In genomic region chr14:93328546-93328945, GRCh38 we compare ENCODE assay signal across 1 cellular context.
TF ChIP-seq lines count a peak whose summit lies in the region.

No MANE protein-coding gene starts in this region.

TF ChIP-seq in HepG2, 621 proteins besides CTCF, POLR2A, EP300 and RAD21 (continued from another document):
- TF ChIP-seq USF2 (IDR thresholded peaks at IDR 0.05; ENCODE audit: low read depth, low read length), result no peak
- no peak for TF ChIP-seq USF2 (CRISPR knock-in tag; IDR thresholded peaks at IDR 0.05; ENCODE audit: borderline replicate concordance)
- TF ChIP-seq ZNF33A (CRISPR knock-in tag; IDR thresholded peaks at IDR 0.05; ENCODE audit: borderline replicate concordance), result no peak
- TF ChIP-seq ARID5B (CRISPR knock-in tag; IDR thresholded peaks at IDR 0.05), result peak; percentile 25; the same call in 1 of the 2 replicates
- TF ChIP-seq POLR2AphosphoS2 (IDR thresholded peaks at IDR 0.05; ENCODE audit: low read depth, low read length), result no peak
- TF ChIP-seq HNRNPUL1 (IDR thresholded peaks at IDR 0.05; ENCODE audit: low read depth, low read length), result no peak
- no peak for TF ChIP-seq ZNF513 (CRISPR knock-in tag; conservative IDR thresholded peaks at IDR 0.05)
- no peak for TF ChIP-seq ZNF292 (CRISPR knock-in tag; IDR thresholded peaks at IDR 0.05; ENCODE audit: borderline replicate concordance, low read depth)
- peak; percentile 51; the same call in 1 of the 2 replicates for TF ChIP-seq TFAP4 (IDR thresholded peaks at IDR 0.05; ENCODE audit: borderline replicate concordance, low read depth)
- TF ChIP-seq NBN (conservative IDR thresholded peaks at IDR 0.05), result no peak
- no peak for TF ChIP-seq TP53 (CRISPR knock-in tag; conservative IDR thresholded peaks at IDR 0.05)
- TF ChIP-seq ATF2 (CRISPR knock-in tag; IDR thresholded peaks at IDR 0.05), result no peak
- TF ChIP-seq SAP130 (CRISPR knock-in tag; IDR thresholded peaks at IDR 0.05; ENCODE audit: low read depth), result peak; percentile 10; the same call in 1 of the 2 replicates
- TF ChIP-seq CREB1 (IDR thresholded peaks at IDR 0.05), result no peak
- no peak for TF ChIP-seq CREB1 (CRISPR knock-in tag; IDR thresholded peaks at IDR 0.05)
